Comparison of ENCODE assay signal across 7 cellular contexts in the genomic region with DNA sequence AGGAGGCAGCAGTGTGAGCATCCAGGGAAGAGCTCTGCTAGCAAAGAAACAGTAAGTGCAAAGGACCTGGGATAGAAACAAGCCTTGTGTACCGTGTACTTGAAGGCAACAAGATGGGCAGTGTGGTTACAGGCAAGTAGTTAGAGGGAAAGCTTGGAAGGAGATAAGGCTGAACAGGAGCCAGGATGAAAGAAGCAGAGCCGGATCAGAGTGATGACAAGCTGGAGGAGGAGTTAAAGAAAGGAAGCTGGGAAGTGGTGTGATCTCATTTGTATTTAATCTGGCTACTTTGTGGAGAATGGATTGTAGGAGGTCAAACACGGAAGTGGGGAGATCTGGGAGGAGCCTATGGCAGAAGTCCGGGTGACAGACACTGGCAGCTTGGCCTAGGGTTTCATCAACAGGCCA. TPM values are rescaled to one million over a fixed set of nuclear protein-coding genes. Genes with fewer than 3 reads are reported as not detected.
DNase-seq lines count a peak whose midpoint lies in the region; ATAC-seq and TF ChIP-seq lines count a peak whose summit lies in the region.

No MANE protein-coding gene starts in this region.

- no peaks in the 10 kb centered on the region for H3K27me3 ChIP-seq in Loucy (ENCODE audit: insufficient read depth, low read length, poor library complexity, severe bottlenecking)

- H3K9me3 Mint-ChIP-seq in activated naive CD8-positive, alpha-beta T cell treated with anti-CD3 and anti-CD28 coated beads, Interleukin-2, amount 50 U/mL, for 24 hours: no peaks in the 10 kb centered on the region

- no peaks in the 10 kb centered on the region for H3K79me2 ChIP-seq in Loucy (ENCODE audit: insufficient read depth, low read length)

- no peak for ATAC-seq in activated naive CD8-positive, alpha-beta T cell treated with anti-CD3 and anti-CD28 coated beads, Interleukin-2, amount 50 U/mL, for 24 hours
- ATAC-seq in HG03159 (IDR thresholded peaks at IDR 0.05; ENCODE audit: unreplicated experiment): no peak

- H3F3A ChIP-seq in Loucy (ENCODE audit: low read depth): no peaks in the 10 kb centered on the region

- H3K4me1 ChIP-seq in Loucy (ENCODE audit: insufficient read depth, low read length, poor library complexity, severe bottlenecking): peaks cover 9% of the 10 kb centered on the region

- no peaks in the 10 kb centered on the region for H3K9me2 ChIP-seq in Loucy (replicated peaks; ENCODE audit: low read depth, low read length)

- no peak for DNase-seq in activated naive CD8-positive, alpha-beta T cell treated with anti-CD3 and anti-CD28 coated beads, Interleukin-2, amount 50 U/mL, for 24 hours
- DNase-seq in iPS-NIHi7 (ENCODE audit: extremely low spot score) (peak; percentile 22), superior temporal gyrus (ENCODE audit: extremely low spot score) (peak; percentile 35), G401 (ENCODE audit: low spot score) (no peak), NCI-H1048 (lab: John Stamatoyannopoulos, UW) (no peak)

- no peak overlapping the region for H3K9ac ChIP-seq in Loucy (ENCODE audit: low read depth, low read length, poor library complexity, severe bottlenecking)

- in situ Hi-C loops in G401 (cut with HindIII; ENCODE audit: low sequenced_read_pairs): no loop called here

- peaks cover 32% of the 10 kb centered on the region for H3K4me1 Mint-ChIP-seq in activated naive CD8-positive, alpha-beta T cell treated with anti-CD3 and anti-CD28 coated beads, Interleukin-2, amount 50 U/mL, for 24 hours

- no peak overlapping the region for H3K4me3 ChIP-seq in Loucy (ENCODE audit: low read length, poor library complexity, severe bottlenecking)

- H3K27ac Mint-ChIP-seq in activated naive CD8-positive, alpha-beta T cell treated with anti-CD3 and anti-CD28 coated beads, Interleukin-2, amount 50 U/mL, for 24 hours: peak overlapping the region; percentile 83

- no peaks in the 10 kb centered on the region for H3K36me3 Mint-ChIP-seq in activated naive CD8-positive, alpha-beta T cell treated with anti-CD3 and anti-CD28 coated beads, Interleukin-2, amount 50 U/mL, for 24 hours (ENCODE audit: low read depth)

- H2AFZ ChIP-seq in Loucy (ENCODE audit: low read length): peak overlapping the region; percentile 9; the same call in 1 of the 2 replicates

- H3K36me3 ChIP-seq in Loucy (ENCODE audit: insufficient read depth, low read length): no peaks in the 10 kb centered on the region

- H4K20me1 ChIP-seq in Loucy (ENCODE audit: insufficient read depth, low read length, poor library complexity, severe bottlenecking): no peaks in the 10 kb centered on the region

- no peaks in the 10 kb centered on the region for H3K27me3 Mint-ChIP-seq in activated naive CD8-positive, alpha-beta T cell treated with anti-CD3 and anti-CD28 coated beads, Interleukin-2, amount 50 U/mL, for 24 hours

- TF ChIP-seq CTCF in Loucy (conservative IDR thresholded peaks at IDR 0.05; ENCODE audit: low read length): no peak

- no peak overlapping the region for H3K4me2 ChIP-seq in Loucy (ENCODE audit: low read depth, low read length, poor library complexity, severe bottlenecking)

- no peaks in the 10 kb centered on the region for H3K9me3 ChIP-seq in Loucy (ENCODE audit: insufficient read depth, low read depth, low read length)

- no peak overlapping the region for H3K4me3 Mint-ChIP-seq in activated naive CD8-positive, alpha-beta T cell treated with anti-CD3 and anti-CD28 coated beads, Interleukin-2, amount 50 U/mL, for 24 hours

RNA-seq across cellular contexts. Expression of gene VPS54, which starts 44.7 kb away (rescaled TPM):
- total RNA-seq in G401 (2014; rRNA removed; shearing (Covaris generic)): 22.6 and 35.9 TPM in 2 replicates

Comparison
In these comparisons a context has a peak if more than half of its experiments do, and no peak if none do; other contexts are left out.
1. DNase-seq: peak in iPS-NIHi7 (single experiment) and superior temporal gyrus (single experiment); none in activated naive CD8-positive, alpha-beta T cell treated with anti-CD3 and anti-CD28 coated beads, Interleukin-2, amount 50 U/mL, for 24 hours (single experiment), G401 (single experiment) and NCI-H1048 (single experiment).